In genomic region chr5:79971156-79971555, GRCh38 we compare ENCODE assay signal across 21 cellular contexts. TPM values are rescaled to one million over a fixed set of nuclear protein-coding genes. Genes with fewer than 3 reads are reported as not detected.
DNase-seq lines count a peak whose midpoint lies in the region; ATAC-seq, FAIRE-seq and TF ChIP-seq lines count a peak whose summit lies in the region.
"Had no signal": no experiment of that assay in that cellular context is flagged by ENCODE, and none has a peak within 500 bp of the region (broad histone marks: within the 10 kb centered on the region; RNA-seq: fewer than 3 reads in every experiment).

No MANE protein-coding gene starts in this region.

- H3K4me3 ChIP-seq in fibroblast of mammary gland (ENCODE audit: control insufficient read depth, low read depth, low read length): no peak overlapping the region
- H3K4me3 ChIP-seq in mucosa of descending colon: no peak overlapping the region
- no peak overlapping the region for H3K4me3 ChIP-seq in Caco-2 (ENCODE audit: low read depth, low read length)
- H3K4me3 ChIP-seq: A549, cardiac muscle cell had no signal

- H3K36me3 Mint-ChIP-seq in Caco-2 (ENCODE audit: insufficient read depth, unreplicated experiment): no peaks in the 10 kb centered on the region

- TF ChIP-seq POLR2A in GM12891 (IDR thresholded peaks at IDR 0.05; ENCODE audit: low read depth, low read length): no peak

- H3K27me3 Mint-ChIP-seq in Caco-2 (ENCODE audit: insufficient read depth, unreplicated experiment): peaks cover 4% of the 10 kb centered on the region

- peaks cover 24% of the 10 kb centered on the region for H3K4me1 Mint-ChIP-seq in Caco-2 (ENCODE audit: low read depth, unreplicated experiment)
- H3K4me1 Mint-ChIP-seq: activated naive CD4-positive, alpha-beta T cell treated with anti-CD3 and anti-CD28 coated beads, Interleukin-2, amount 50 U/mL, for 24 hours; CD8-positive, alpha-beta memory T cell; memory B cell; nephron had no signal

- CTCF ChIA-PET in Caco-2 (lab: Charles Lee): no interaction called here

- POLR2A ChIA-PET in Caco-2 (lab: Charles Lee): no interaction called here

- H3K36me3 ChIP-seq in mucosa of descending colon (ENCODE audit: low read depth): no peaks in the 10 kb centered on the region
- no peaks in the 10 kb centered on the region for H3K36me3 ChIP-seq in Caco-2 (ENCODE audit: control insufficient read depth, insufficient read depth, low read length)
- H3K36me3 ChIP-seq: cardiac muscle cell had no signal

- no peak for FAIRE-seq in GM12891 (lab: Jason Lieb, UNC)
- FAIRE-seq: A549 had no signal

- DNase-seq in A172 (ENCODE audit: low spot score) (peak; percentile 63), HCEC 1CT (peak; percentile 95), fibroblast of mammary gland (ENCODE audit: low read depth) (peak; percentile 85), mucosa of descending colon (no peak), Caco-2 (no peak), GM20000 (ENCODE audit: low spot score) (no peak), GM12891 (ENCODE audit: insufficient read length, low spot score) (no peak)
- DNase-seq: activated CD4-positive, alpha-beta T cell treated with anti-CD3 and anti-CD28 coated beads, Interleukin-2, amount 50 U/mL, for 4 hours; activated T-cell treated with anti-CD3 and anti-CD28 coated beads, Interleukin-2, amount 50 U/mL, for 1 hour; CD8-positive, alpha-beta memory T cell; NCI-H2029; NCI-H524 had no signal

- ATAC-seq in SK-N-SH treated with all-trans-retinoic acid at 6 μM for 48 hours (peak; percentile 89), mucosa of descending colon (no peak)
- ATAC-seq: A549, HCT116, Panc1 had no signal

- intact Hi-C loops in mucosa of descending colon (cut with DNase I, micrococcal nuclease): no loop called here
- intact Hi-C loops in Caco-2 (cut with micrococcal nuclease; ENCODE audit: unreplicated experiment): no loop called here

- H3K9me3 ChIP-seq in mucosa of descending colon (no peaks in the 10 kb centered on the region), Caco-2 (no peaks in the 10 kb centered on the region)
- H3K9me3 ChIP-seq: A549 had no signal

- no peak for TF ChIP-seq CTCF in fibroblast of mammary gland (conservative IDR thresholded peaks at IDR 0.05; ENCODE audit: control insufficient read depth, insufficient read depth, low read depth, low read length)
- no peak for TF ChIP-seq CTCF in mucosa of descending colon (IDR thresholded peaks at IDR 0.05)
- TF ChIP-seq CTCF in Caco-2 (IDR thresholded peaks at IDR 0.05; ENCODE audit: insufficient read depth in 1 of 2, low read depth in 1 of 2, low read length in 1 of 2, severe bottlenecking in 1 of 2, unreplicated experiment in 1 of 2): no peak
- TF ChIP-seq CTCF in GM20000 (IDR thresholded peaks at IDR 0.05; ENCODE audit: extremely low read depth, missing control alignments): no peak

- no peak overlapping the region for H3K27ac Mint-ChIP-seq in Caco-2 (ENCODE audit: unreplicated experiment)
- H3K27ac Mint-ChIP-seq: activated naive CD4-positive, alpha-beta T cell treated with anti-CD3 and anti-CD28 coated beads, Interleukin-2, amount 50 U/mL, for 24 hours; CD8-positive, alpha-beta memory T cell; memory B cell; nephron; stimulated activated naive CD8-positive, alpha-beta T cell treated with anti-CD3 and anti-CD28 coated beads, Interleukin-15, Interleukin-2, amounts not matched to agents 100 ng/mL and 50 ng/mL, for 24 hours had no signal

- no peaks in the 10 kb centered on the region for H3K4me1 ChIP-seq in mucosa of descending colon (ENCODE audit: low read depth)
- H3K4me1 ChIP-seq in Caco-2: peaks cover 12% of the 10 kb centered on the region

- no peaks in the 10 kb centered on the region for H3K9me3 Mint-ChIP-seq in Caco-2 (ENCODE audit: unreplicated experiment)
- H3K9me3 Mint-ChIP-seq: activated naive CD4-positive, alpha-beta T cell treated with anti-CD3 and anti-CD28 coated beads, Interleukin-2, amount 50 U/mL, for 24 hours; CD8-positive, alpha-beta memory T cell; memory B cell; nephron; stimulated activated naive CD8-positive, alpha-beta T cell treated with anti-CD3 and anti-CD28 coated beads, Interleukin-15, Interleukin-2, amounts not matched to agents 100 ng/mL and 50 ng/mL, for 24 hours had no signal

- BruUV-seq in Caco-2 (replicated peaks; lab: Mats Ljungman, UMichigan): no TSS peak

- no peak overlapping the region for H3K4me3 Mint-ChIP-seq in Caco-2 (ENCODE audit: unreplicated experiment)
- H3K4me3 Mint-ChIP-seq: activated naive CD4-positive, alpha-beta T cell treated with anti-CD3 and anti-CD28 coated beads, Interleukin-2, amount 50 U/mL, for 24 hours; CD8-positive, alpha-beta memory T cell; memory B cell; nephron; stimulated activated naive CD8-positive, alpha-beta T cell treated with anti-CD3 and anti-CD28 coated beads, Interleukin-15, Interleukin-2, amounts not matched to agents 100 ng/mL and 50 ng/mL, for 24 hours had no signal

- no peaks in the 10 kb centered on the region for H3K27me3 ChIP-seq in Caco-2 (replicated peaks; ENCODE audit: control insufficient read depth, insufficient read depth, low read length)
- H3K27me3 ChIP-seq: cardiac muscle cell had no signal

TF ChIP-seq in SK-N-SH treated with all-trans-retinoic acid at 6 μM for 48 hours, 23 proteins besides CTCF, POLR2A, EP300 and RAD21:
- TF ChIP-seq, protein P1, sequence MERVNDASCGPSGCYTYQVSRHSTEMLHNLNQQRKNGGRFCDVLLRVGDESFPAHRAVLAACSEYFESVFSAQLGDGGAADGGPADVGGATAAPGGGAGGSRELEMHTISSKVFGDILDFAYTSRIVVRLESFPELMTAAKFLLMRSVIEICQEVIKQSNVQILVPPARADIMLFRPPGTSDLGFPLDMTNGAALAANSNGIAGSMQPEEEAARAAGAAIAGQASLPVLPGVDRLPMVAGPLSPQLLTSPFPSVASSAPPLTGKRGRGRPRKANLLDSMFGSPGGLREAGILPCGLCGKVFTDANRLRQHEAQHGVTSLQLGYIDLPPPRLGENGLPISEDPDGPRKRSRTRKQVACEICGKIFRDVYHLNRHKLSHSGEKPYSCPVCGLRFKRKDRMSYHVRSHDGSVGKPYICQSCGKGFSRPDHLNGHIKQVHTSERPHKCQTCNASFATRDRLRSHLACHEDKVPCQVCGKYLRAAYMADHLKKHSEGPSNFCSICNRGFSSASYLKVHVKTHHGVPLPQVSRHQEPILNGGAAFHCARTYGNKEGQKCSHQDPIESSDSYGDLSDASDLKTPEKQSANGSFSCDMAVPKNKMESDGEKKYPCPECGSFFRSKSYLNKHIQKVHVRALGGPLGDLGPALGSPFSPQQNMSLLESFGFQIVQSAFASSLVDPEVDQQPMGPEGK (CRISPR knock-in tag; IDR thresholded peaks at IDR 0.05; ENCODE audit: borderline replicate concordance): no peak
- 0 out of 2 replicates have a peak, but pooled peaks have one; percentile 29 for TF ChIP-seq ZC3H10 (CRISPR knock-in tag; IDR thresholded peaks at IDR 0.05)
- 0 out of 2 replicates have a peak, but pooled peaks have one; percentile 30 for TF ChIP-seq ISL1 (CRISPR knock-in tag; IDR thresholded peaks at IDR 0.05)

TF ChIP-seq in GM12891, 5 proteins besides CTCF, POLR2A, EP300 and RAD21:
- no peak for TF ChIP-seq TAF1 (IDR thresholded peaks at IDR 0.05; ENCODE audit: low read depth, low read length)
- no peak for TF ChIP-seq POU2F2 (IDR thresholded peaks at IDR 0.05; ENCODE audit: low read depth, low read length)
- TF ChIP-seq POLR2AphosphoS5 (IDR thresholded peaks at IDR 0.05; ENCODE audit: low read depth, low read length): no peak
- no peak for TF ChIP-seq SPI1 (IDR thresholded peaks at IDR 0.05; ENCODE audit: low read depth, low read length)
- TF ChIP-seq PAX5 (IDR thresholded peaks at IDR 0.05; ENCODE audit: insufficient read depth, low read length, severe bottlenecking): no peak

RNA-seq across cellular contexts. Expression of gene MTX3, which starts 19.9 kb away (rescaled TPM):
- total RNA-seq in A172 (2014; rRNA removed; shearing (Covaris generic)): 19.5 and 21.0 TPM in 2 replicates
- 10 to 100 TPM in 1 of 3 donors, 1 to 10 TPM in 2; 7.9 to 15.3 (median 8.8) TPM for total RNA-seq in mucosa of descending colon
- total RNA-seq in Caco-2 (2022): 7.4 and 8.4 TPM in 2 replicates
- 2.3 TPM for polyA plus RNA-seq in GM12891 (2012; ENCODE audit: low read depth, missing spikeins)

Comparison
In these comparisons a context has a peak if more than half of its experiments do, and no peak if none do; other contexts are left out.
1. DNase-seq: peak in A172 (single experiment), HCEC 1CT (single experiment) and fibroblast of mammary gland (single experiment); none in mucosa of descending colon (0 of 3), Caco-2 (0 of 2), GM20000 (single experiment) and GM12891 (single experiment).